In the genomic region with DNA sequence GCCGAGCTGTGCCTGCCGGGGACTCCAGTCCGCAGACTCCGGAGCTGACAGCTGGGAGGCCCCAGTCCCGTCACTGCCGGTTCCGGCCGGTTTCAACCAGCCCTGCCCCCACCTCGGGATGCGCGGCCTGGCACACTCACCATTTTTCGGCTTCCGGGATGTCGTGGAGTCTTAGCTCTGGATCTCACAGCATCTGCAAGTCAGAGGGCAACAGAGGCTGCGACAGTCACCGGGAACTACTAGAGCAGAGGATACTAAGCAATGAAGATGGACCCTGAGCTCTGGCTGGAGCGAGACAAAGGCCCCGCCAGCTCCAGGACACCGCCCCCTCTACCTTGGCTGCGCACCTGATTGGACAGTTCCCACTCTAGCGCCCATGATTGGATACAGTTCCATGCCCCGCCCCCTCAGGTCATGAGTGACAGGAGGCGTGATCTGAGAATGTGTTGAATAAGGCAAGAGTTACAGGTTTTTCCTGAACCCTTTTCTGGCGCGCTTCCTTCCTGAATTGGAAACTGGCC, we compare ENCODE assay signal across 1 cellular context.
A peak's percentile ranks its signal among the peaks of the same experiment; 100 is the strongest.
TF ChIP-seq lines count a peak whose summit lies in the region.

A gene (minus strand): TSS at position 303 of the 521 bp plus-strand sequence. CDS start 160 bp downstream, at position 143.

TF ChIP-seq in HEK293, 187 proteins besides CTCF, POLR2A, EP300 and RAD21 (continued from another document and continues in another):
- peak; percentile 44; the same call in 1 of the 2 replicates for TF ChIP-seq ZXDB (tag by site-specific recombination; IDR thresholded peaks at IDR 0.05)
- TF ChIP-seq ZSCAN16 (tag by site-specific recombination; IDR thresholded peaks at IDR 0.05) = no peak
- no peak for TF ChIP-seq ZNF394 (tag by site-specific recombination; IDR thresholded peaks at IDR 0.05; ENCODE audit: borderline replicate concordance)
- no peak for TF ChIP-seq YY2 (tag by site-specific recombination; IDR thresholded peaks at IDR 0.05)
- TF ChIP-seq ZNF677 (tag by site-specific recombination; IDR thresholded peaks at IDR 0.05) = no peak
- no peak for TF ChIP-seq ZNF292 (tag by site-specific recombination; IDR thresholded peaks at IDR 0.05; ENCODE audit: borderline replicate concordance, low read depth)
- TF ChIP-seq, protein P1, sequence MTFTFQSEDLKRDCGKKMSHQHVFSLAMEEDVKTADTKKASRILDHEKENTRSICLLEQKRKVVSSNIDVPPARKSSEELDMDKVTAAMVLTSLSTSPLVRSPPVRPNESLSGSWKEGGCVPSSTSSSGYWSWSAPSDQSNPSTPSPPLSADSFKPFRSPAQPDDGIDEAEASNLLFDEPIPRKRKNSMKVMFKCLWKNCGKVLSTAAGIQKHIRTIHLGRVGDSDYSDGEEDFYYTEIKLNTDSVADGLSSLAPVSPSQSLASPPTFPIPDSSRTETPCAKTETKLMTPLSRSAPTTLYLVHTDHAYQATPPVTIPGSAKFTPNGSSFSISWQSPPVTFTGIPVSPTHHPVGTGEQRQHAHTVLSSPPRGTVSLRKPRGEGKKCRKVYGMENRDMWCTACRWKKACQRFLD (tag by site-specific recombination; IDR thresholded peaks at IDR 0.05) = no peak
- TF ChIP-seq, protein P2, sequence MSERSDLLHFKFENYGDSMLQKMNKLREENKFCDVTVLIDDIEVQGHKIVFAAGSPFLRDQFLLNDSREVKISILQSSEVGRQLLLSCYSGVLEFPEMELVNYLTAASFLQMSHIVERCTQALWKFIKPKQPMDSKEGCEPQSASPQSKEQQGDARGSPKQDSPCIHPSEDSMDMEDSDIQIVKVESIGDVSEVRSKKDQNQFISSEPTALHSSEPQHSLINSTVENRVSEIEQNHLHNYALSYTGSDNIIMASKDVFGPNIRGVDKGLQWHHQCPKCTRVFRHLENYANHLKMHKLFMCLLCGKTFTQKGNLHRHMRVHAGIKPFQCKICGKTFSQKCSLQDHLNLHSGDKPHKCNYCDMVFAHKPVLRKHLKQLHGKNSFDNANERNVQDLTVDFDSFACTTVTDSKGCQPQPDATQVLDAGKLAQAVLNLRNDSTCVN (tag by site-specific recombination; optimal IDR thresholded peaks at IDR 0.05) = peak; percentile 55
- TF ChIP-seq ZNF610 (tag by site-specific recombination; IDR thresholded peaks at IDR 0.05; ENCODE audit: borderline replicate concordance) = no peak
- TF ChIP-seq ZNF76 (tag by site-specific recombination; IDR thresholded peaks at IDR 0.05; ENCODE audit: borderline replicate concordance, low read depth) = 0 out of 2 replicates have a peak, but pooled peaks have one; percentile 33
- no peak for TF ChIP-seq ZNF112 (tag by site-specific recombination; IDR thresholded peaks at IDR 0.05)
- no peak for TF ChIP-seq ZNF174 (tag by site-specific recombination; IDR thresholded peaks at IDR 0.05)
- TF ChIP-seq, protein P3, sequence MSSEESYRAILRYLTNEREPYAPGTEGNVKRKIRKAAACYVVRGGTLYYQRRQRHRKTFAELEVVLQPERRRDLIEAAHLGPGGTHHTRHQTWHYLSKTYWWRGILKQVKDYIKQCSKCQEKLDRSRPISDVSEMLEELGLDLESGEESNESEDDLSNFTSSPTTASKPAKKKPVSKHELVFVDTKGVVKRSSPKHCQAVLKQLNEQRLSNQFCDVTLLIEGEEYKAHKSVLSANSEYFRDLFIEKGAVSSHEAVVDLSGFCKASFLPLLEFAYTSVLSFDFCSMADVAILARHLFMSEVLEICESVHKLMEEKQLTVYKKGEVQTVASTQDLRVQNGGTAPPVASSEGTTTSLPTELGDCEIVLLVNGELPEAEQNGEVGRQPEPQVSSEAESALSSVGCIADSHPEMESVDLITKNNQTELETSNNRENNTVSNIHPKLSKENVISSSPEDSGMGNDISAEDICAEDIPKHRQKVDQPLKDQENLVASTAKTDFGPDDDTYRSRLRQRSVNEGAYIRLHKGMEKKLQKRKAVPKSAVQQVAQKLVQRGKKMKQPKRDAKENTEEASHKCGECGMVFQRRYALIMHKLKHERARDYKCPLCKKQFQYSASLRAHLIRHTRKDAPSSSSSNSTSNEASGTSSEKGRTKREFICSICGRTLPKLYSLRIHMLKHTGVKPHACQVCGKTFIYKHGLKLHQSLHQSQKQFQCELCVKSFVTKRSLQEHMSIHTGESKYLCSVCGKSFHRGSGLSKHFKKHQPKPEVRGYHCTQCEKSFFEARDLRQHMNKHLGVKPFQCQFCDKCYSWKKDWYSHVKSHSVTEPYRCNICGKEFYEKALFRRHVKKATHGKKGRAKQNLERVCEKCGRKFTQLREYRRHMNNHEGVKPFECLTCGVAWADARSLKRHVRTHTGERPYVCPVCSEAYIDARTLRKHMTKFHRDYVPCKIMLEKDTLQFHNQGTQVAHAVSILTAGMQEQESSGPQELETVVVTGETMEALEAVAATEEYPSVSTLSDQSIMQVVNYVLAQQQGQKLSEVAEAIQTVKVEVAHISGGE (tag by site-specific recombination; conservative IDR thresholded peaks at IDR 0.05; ENCODE audit: low read depth) = peak; percentile 82
- TF ChIP-seq, protein P4, sequence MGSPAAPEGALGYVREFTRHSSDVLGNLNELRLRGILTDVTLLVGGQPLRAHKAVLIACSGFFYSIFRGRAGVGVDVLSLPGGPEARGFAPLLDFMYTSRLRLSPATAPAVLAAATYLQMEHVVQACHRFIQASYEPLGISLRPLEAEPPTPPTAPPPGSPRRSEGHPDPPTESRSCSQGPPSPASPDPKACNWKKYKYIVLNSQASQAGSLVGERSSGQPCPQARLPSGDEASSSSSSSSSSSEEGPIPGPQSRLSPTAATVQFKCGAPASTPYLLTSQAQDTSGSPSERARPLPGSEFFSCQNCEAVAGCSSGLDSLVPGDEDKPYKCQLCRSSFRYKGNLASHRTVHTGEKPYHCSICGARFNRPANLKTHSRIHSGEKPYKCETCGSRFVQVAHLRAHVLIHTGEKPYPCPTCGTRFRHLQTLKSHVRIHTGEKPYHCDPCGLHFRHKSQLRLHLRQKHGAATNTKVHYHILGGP (tag by site-specific recombination; IDR thresholded peaks at IDR 0.05) = no peak
- no peak for TF ChIP-seq ZNF324 (tag by site-specific recombination; IDR thresholded peaks at IDR 0.05)
- no peak for TF ChIP-seq ZNF560 (tag by site-specific recombination; IDR thresholded peaks at IDR 0.05; ENCODE audit: borderline replicate concordance)
- no peak for TF ChIP-seq TRIM28 (IDR thresholded peaks at IDR 0.05; ENCODE audit: borderline replicate concordance, low read length)
- no peak for TF ChIP-seq KLF1 (tag by site-specific recombination; IDR thresholded peaks at IDR 0.05)
- TF ChIP-seq, protein P5, sequence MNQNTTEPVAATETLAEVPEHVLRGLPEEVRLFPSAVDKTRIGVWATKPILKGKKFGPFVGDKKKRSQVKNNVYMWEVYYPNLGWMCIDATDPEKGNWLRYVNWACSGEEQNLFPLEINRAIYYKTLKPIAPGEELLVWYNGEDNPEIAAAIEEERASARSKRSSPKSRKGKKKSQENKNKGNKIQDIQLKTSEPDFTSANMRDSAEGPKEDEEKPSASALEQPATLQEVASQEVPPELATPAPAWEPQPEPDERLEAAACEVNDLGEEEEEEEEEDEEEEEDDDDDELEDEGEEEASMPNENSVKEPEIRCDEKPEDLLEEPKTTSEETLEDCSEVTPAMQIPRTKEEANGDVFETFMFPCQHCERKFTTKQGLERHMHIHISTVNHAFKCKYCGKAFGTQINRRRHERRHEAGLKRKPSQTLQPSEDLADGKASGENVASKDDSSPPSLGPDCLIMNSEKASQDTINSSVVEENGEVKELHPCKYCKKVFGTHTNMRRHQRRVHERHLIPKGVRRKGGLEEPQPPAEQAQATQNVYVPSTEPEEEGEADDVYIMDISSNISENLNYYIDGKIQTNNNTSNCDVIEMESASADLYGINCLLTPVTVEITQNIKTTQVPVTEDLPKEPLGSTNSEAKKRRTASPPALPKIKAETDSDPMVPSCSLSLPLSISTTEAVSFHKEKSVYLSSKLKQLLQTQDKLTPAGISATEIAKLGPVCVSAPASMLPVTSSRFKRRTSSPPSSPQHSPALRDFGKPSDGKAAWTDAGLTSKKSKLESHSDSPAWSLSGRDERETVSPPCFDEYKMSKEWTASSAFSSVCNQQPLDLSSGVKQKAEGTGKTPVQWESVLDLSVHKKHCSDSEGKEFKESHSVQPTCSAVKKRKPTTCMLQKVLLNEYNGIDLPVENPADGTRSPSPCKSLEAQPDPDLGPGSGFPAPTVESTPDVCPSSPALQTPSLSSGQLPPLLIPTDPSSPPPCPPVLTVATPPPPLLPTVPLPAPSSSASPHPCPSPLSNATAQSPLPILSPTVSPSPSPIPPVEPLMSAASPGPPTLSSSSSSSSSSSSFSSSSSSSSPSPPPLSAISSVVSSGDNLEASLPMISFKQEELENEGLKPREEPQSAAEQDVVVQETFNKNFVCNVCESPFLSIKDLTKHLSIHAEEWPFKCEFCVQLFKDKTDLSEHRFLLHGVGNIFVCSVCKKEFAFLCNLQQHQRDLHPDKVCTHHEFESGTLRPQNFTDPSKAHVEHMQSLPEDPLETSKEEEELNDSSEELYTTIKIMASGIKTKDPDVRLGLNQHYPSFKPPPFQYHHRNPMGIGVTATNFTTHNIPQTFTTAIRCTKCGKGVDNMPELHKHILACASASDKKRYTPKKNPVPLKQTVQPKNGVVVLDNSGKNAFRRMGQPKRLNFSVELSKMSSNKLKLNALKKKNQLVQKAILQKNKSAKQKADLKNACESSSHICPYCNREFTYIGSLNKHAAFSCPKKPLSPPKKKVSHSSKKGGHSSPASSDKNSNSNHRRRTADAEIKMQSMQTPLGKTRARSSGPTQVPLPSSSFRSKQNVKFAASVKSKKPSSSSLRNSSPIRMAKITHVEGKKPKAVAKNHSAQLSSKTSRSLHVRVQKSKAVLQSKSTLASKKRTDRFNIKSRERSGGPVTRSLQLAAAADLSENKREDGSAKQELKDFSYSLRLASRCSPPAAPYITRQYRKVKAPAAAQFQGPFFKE (tag by site-specific recombination; IDR thresholded peaks at IDR 0.05; ENCODE audit: borderline replicate concordance) = no peak
- no peak for TF ChIP-seq KLF7 (tag by site-specific recombination; IDR thresholded peaks at IDR 0.05; ENCODE audit: borderline replicate concordance)
- no peak for TF ChIP-seq ZSCAN23 (tag by site-specific recombination; IDR thresholded peaks at IDR 0.05)
- TF ChIP-seq, protein P6, sequence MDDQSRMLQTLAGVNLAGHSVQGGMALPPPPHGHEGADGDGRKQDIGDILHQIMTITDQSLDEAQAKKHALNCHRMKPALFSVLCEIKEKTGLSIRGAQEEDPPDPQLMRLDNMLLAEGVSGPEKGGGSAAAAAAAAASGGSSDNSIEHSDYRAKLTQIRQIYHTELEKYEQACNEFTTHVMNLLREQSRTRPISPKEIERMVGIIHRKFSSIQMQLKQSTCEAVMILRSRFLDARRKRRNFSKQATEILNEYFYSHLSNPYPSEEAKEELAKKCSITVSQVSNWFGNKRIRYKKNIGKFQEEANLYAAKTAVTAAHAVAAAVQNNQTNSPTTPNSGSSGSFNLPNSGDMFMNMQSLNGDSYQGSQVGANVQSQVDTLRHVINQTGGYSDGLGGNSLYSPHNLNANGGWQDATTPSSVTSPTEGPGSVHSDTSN (CRISPR knock-in tag; IDR thresholded peaks at IDR 0.05) = peak; percentile 70; the same call in 1 of the 2 replicates
- TF ChIP-seq GLI2 (tag by site-specific recombination; IDR thresholded peaks at IDR 0.05; ENCODE audit: borderline replicate concordance, low read depth) = no peak
- no peak for TF ChIP-seq ZNF248 (tag by site-specific recombination; IDR thresholded peaks at IDR 0.05)
- TF ChIP-seq, protein P7, sequence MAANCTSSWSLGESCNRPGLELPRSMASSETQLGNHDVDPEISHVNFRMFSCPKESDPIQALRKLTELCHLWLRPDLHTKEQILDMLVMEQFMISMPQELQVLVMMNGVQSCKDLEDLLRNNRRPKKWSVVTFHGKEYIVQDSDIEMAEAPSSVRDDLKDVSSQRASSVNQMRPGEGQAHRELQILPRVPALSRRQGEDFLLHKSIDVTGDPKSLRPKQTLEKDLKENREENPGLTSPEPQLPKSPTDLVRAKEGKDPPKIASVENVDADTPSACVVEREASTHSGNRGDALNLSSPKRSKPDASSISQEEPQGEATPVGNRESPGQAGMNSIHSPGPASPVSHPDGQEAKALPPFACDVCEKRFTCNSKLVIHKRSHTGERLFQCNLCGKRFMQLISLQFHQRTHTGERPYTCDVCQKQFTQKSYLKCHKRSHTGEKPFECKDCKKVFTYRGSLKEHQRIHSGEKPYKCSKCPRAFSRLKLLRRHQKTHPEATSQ (tag by site-specific recombination; IDR thresholded peaks at IDR 0.05) = no peak
- TF ChIP-seq, protein P8, sequence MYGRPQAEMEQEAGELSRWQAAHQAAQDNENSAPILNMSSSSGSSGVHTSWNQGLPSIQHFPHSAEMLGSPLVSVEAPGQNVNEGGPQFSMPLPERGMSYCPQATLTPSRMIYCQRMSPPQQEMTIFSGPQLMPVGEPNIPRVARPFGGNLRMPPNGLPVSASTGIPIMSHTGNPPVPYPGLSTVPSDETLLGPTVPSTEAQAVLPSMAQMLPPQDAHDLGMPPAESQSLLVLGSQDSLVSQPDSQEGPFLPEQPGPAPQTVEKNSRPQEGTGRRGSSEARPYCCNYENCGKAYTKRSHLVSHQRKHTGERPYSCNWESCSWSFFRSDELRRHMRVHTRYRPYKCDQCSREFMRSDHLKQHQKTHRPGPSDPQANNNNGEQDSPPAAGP (tag by site-specific recombination; IDR thresholded peaks at IDR 0.05) = peak; percentile 52; the same call in 1 of the 2 replicates
- peak; percentile 43; the same call in 1 of the 2 replicates for TF ChIP-seq ZBTB20 (tag by site-specific recombination; IDR thresholded peaks at IDR 0.05)
- no peak for TF ChIP-seq ZFP41 (tag by site-specific recombination; IDR thresholded peaks at IDR 0.05; ENCODE audit: borderline replicate concordance)
- TF ChIP-seq, protein P9, sequence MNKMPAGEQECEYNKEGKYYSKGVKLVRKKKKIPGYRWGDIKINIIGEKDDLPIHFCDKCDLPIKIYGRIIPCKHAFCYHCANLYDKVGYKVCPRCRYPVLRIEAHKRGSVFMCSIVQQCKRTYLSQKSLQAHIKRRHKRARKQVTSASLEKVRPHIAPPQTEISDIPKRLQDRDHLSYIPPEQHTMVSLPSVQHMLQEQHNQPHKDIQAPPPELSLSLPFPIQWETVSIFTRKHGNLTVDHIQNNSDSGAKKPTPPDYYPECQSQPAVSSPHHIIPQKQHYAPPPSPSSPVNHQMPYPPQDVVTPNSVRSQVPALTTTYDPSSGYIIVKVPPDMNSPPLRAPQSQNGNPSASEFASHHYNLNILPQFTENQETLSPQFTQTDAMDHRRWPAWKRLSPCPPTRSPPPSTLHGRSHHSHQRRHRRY (tag by site-specific recombination; IDR thresholded peaks at IDR 0.05) = no peak
- no peak for TF ChIP-seq ZBTB8A (tag by site-specific recombination; IDR thresholded peaks at IDR 0.05)
- no peak for TF ChIP-seq GLIS1 (tag by site-specific recombination; IDR thresholded peaks at IDR 0.05)
- TF ChIP-seq, protein P10, sequence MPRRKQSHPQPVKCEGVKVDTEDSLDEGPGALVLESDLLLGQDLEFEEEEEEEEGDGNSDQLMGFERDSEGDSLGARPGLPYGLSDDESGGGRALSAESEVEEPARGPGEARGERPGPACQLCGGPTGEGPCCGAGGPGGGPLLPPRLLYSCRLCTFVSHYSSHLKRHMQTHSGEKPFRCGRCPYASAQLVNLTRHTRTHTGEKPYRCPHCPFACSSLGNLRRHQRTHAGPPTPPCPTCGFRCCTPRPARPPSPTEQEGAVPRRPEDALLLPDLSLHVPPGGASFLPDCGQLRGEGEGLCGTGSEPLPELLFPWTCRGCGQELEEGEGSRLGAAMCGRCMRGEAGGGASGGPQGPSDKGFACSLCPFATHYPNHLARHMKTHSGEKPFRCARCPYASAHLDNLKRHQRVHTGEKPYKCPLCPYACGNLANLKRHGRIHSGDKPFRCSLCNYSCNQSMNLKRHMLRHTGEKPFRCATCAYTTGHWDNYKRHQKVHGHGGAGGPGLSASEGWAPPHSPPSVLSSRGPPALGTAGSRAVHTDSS (tag by site-specific recombination; IDR thresholded peaks at IDR 0.05) = no peak
- TF ChIP-seq, protein P11, sequence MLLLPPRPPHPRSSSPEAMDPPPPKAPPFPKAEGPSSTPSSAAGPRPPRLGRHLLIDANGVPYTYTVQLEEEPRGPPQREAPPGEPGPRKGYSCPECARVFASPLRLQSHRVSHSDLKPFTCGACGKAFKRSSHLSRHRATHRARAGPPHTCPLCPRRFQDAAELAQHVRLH (tag by site-specific recombination; IDR thresholded peaks at IDR 0.05) = no peak
- TF ChIP-seq BCL11A (tag by site-specific recombination; IDR thresholded peaks at IDR 0.05; ENCODE audit: low read depth) = no peak
